1 cellular context compared by ENCODE assay signal in the genomic region with DNA sequence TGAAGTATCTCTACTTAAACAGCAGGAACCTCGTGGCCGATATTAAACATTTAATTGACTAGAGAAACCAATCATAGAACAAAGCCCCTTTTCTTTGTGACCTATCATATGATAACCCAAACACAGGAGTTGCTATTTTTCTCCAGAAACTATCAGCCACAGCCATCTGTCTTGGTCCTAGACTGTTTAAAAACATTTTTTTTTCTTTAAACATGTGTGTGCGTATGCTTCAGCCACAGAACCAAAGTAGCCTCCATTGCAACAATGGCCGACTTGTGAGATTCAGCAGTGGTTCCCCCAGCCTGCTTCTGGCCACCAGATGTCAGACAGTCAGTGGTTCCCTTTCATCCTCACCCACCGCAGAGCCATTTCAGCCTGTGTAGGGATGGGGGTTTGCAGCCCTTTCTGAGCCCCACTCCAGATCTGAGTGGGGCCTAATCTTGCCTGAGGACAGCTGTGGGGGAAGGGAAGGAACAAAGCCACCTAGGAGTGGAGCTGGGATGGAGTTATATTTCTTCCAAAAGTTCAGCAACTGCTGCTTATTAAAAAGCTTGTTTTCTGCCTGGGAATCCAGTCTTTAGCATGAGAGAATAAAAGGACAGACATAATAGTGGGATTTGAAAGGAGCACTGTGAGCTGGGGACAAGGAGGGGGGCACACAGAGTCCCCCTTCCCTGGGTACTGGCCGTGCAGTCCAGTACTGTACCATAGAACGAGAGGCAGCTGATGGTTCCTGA.
A peak's percentile ranks its signal among the peaks of the same experiment; 100 is the strongest.
TF ChIP-seq lines count a peak whose summit lies in the region.

No MANE protein-coding gene starts in this region.

TF ChIP-seq in K562, 482 proteins besides CTCF, POLR2A, EP300 and RAD21 (continued from another document and continues in another):
- TF ChIP-seq MBD2 (IDR thresholded peaks at IDR 0.05; ENCODE audit: borderline replicate concordance, low read depth) = 0 out of 2 replicates have a peak, but pooled peaks have one; percentile 29
- TF ChIP-seq TCFL5 (CRISPR knock-in tag; conservative IDR thresholded peaks at IDR 0.05) = peak; percentile 9; the same call in 1 of the 2 replicates
- 0 out of 2 replicates have a peak, but pooled peaks have one; percentile 12 for TF ChIP-seq BHLHE40 (IDR thresholded peaks at IDR 0.05; ENCODE audit: low read length)
- TF ChIP-seq, protein P1, sequence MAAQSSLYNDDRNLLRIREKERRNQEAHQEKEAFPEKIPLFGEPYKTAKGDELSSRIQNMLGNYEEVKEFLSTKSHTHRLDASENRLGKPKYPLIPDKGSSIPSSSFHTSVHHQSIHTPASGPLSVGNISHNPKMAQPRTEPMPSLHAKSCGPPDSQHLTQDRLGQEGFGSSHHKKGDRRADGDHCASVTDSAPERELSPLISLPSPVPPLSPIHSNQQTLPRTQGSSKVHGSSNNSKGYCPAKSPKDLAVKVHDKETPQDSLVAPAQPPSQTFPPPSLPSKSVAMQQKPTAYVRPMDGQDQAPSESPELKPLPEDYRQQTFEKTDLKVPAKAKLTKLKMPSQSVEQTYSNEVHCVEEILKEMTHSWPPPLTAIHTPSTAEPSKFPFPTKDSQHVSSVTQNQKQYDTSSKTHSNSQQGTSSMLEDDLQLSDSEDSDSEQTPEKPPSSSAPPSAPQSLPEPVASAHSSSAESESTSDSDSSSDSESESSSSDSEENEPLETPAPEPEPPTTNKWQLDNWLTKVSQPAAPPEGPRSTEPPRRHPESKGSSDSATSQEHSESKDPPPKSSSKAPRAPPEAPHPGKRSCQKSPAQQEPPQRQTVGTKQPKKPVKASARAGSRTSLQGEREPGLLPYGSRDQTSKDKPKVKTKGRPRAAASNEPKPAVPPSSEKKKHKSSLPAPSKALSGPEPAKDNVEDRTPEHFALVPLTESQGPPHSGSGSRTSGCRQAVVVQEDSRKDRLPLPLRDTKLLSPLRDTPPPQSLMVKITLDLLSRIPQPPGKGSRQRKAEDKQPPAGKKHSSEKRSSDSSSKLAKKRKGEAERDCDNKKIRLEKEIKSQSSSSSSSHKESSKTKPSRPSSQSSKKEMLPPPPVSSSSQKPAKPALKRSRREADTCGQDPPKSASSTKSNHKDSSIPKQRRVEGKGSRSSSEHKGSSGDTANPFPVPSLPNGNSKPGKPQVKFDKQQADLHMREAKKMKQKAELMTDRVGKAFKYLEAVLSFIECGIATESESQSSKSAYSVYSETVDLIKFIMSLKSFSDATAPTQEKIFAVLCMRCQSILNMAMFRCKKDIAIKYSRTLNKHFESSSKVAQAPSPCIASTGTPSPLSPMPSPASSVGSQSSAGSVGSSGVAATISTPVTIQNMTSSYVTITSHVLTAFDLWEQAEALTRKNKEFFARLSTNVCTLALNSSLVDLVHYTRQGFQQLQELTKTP (IDR thresholded peaks at IDR 0.05; ENCODE audit: low read depth in 1 of 2, partially characterized antibody in 2 of 2) = no peak
- no peak for TF ChIP-seq SAFB (IDR thresholded peaks at IDR 0.05; ENCODE audit: borderline replicate concordance, low read depth, low read length)
- TF ChIP-seq L3MBTL2 (IDR thresholded peaks at IDR 0.05) = peak; percentile 63; the same call in 1 of the 2 replicates
- no peak for TF ChIP-seq ZKSCAN3 (CRISPR knock-in tag; IDR thresholded peaks at IDR 0.05)
- TF ChIP-seq ZBTB9 (CRISPR knock-in tag; IDR thresholded peaks at IDR 0.05) = peak; percentile 93
- no peak for TF ChIP-seq THAP7 (CRISPR knock-in tag; IDR thresholded peaks at IDR 0.05)
- TF ChIP-seq NBN (IDR thresholded peaks at IDR 0.05; ENCODE audit: low read depth) = 0 out of 2 replicates have a peak, but pooled peaks have one; percentile 16
- TF ChIP-seq, protein P2, sequence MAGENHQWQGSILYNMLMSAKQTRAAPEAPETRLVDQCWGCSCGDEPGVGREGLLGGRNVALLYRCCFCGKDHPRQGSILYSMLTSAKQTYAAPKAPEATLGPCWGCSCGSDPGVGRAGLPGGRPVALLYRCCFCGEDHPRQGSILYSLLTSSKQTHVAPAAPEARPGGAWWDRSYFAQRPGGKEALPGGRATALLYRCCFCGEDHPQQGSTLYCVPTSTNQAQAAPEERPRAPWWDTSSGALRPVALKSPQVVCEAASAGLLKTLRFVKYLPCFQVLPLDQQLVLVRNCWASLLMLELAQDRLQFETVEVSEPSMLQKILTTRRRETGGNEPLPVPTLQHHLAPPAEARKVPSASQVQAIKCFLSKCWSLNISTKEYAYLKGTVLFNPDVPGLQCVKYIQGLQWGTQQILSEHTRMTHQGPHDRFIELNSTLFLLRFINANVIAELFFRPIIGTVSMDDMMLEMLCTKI (IDR thresholded peaks at IDR 0.05; ENCODE audit: partially characterized antibody) = no peak
- TF ChIP-seq ZNF407 (IDR thresholded peaks at IDR 0.05; ENCODE audit: low read depth) = no peak
- no peak for TF ChIP-seq NEUROD1 (IDR thresholded peaks at IDR 0.05; ENCODE audit: borderline replicate concordance, low read depth, low read length, partially characterized antibody)
- no peak for TF ChIP-seq ZNF217 (CRISPR knock-in tag; IDR thresholded peaks at IDR 0.05)
- TF ChIP-seq POLR3A (IDR thresholded peaks at IDR 0.05; ENCODE audit: borderline replicate concordance, extremely low read depth, insufficient read depth, insufficient read length) = no peak
- TF ChIP-seq JUN (IDR thresholded peaks at IDR 0.05; ENCODE audit: borderline replicate concordance, low read depth, low read length) = no peak
- no peak for TF ChIP-seq JUN (CRISPR knock-in tag; IDR thresholded peaks at IDR 0.05; ENCODE audit: borderline replicate concordance)
- TF ChIP-seq YY1 (IDR thresholded peaks at IDR 0.05; ENCODE audit: borderline replicate concordance in 1 of 3, control insufficient read depth in 1 of 3, extremely low read depth in 1 of 3, insufficient read depth in 3 of 3, insufficient read length in 1 of 3, insufficient replicate concordance in 2 of 3, low read depth in 1 of 3, low read length in 2 of 3) = peak; percentile 72 to 95 (median 83)
- TF ChIP-seq JUND (IDR thresholded peaks at IDR 0.05; ENCODE audit: borderline replicate concordance, low read depth, low read length) = no peak
- peak; percentile 67; the same call in 2 of the 3 replicates for TF ChIP-seq JUND (tag; IDR thresholded peaks at IDR 0.05; ENCODE audit: borderline replicate concordance, low read depth, low read length)
- TF ChIP-seq BMI1 (IDR thresholded peaks at IDR 0.05; ENCODE audit: low read length) = no peak
- no peak for TF ChIP-seq MCM3 (IDR thresholded peaks at IDR 0.05)
- no peak for TF ChIP-seq TCF7 (IDR thresholded peaks at IDR 0.05; ENCODE audit: borderline replicate concordance)
- TF ChIP-seq E2F3 (CRISPR knock-in tag; IDR thresholded peaks at IDR 0.05) = peak; percentile 24; the same call in 1 of the 2 replicates
- 0 out of 2 replicates have a peak, but pooled peaks have one; percentile 16 for TF ChIP-seq HDAC2 (IDR thresholded peaks at IDR 0.05)
